Comparison of ENCODE assay signal across 20 cellular contexts in the genomic region with DNA sequence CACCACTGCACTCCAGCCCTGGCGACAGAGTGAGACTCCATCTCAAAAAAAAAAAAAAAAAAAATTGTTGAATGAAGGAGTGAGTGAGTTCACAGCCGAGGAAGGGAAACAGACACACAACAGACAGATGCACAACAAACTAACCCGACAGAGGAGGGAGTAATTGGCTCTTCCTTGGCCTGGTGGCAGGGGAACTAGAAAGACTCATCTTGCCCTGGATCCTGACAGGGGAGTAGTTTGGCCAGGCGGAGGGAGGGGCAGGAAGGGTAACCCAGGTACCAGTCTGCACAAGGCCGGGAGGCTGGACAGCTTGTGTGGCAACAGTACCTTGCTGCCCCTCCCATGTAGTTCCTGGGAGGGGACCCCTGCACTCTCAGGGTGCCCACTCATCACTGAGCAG.
A peak's percentile ranks its signal among the peaks of the same experiment; 100 is the strongest.
DNase-seq lines count a peak whose midpoint lies in the region; ATAC-seq, FAIRE-seq and TF ChIP-seq lines count a peak whose summit lies in the region.
"Had no signal": no experiment of that assay in that cellular context is flagged by ENCODE, and none has a peak within 500 bp of the region (broad histone marks: within the 10 kb centered on the region; RNA-seq: fewer than 3 reads in every experiment).

No MANE protein-coding gene starts in this region.

- no peaks in the 10 kb centered on the region for H4K20me1 ChIP-seq in K562 (replicated peaks; ENCODE audit: control insufficient read depth, insufficient read depth, low read length)

- H3K36me3 ChIP-seq in K562 (ENCODE audit: control insufficient read depth, insufficient read depth, low read length) = no peaks in the 10 kb centered on the region

- TF ChIP-seq EP300 in K562 (IDR thresholded peaks at IDR 0.05; ENCODE audit: low read length) = no peak

- in situ Hi-C loops in K562 (cut with MboI) = no loop called here

- no peak overlapping the region for H3K4me3 Mint-ChIP-seq in activated naive CD4-positive, alpha-beta T cell treated with anti-CD3 and anti-CD28 coated beads, Interleukin-2, amount 50 U/mL, for 24 hours
- H3K4me3 Mint-ChIP-seq in activated naive CD4-positive, alpha-beta T cell treated with anti-CD3 and anti-CD28 coated beads, Interleukin-2, amount 10 ng/mL, durations not matched to agents 7 days and 5 days = no peak overlapping the region
- no peak overlapping the region for H3K4me3 Mint-ChIP-seq in progenitor cell of endocrine pancreas (ENCODE audit: low read depth)

- CTCF ChIA-PET in activated naive CD4-positive, alpha-beta T cell treated with anti-CD3 and anti-CD28 coated beads, Interleukin-2, amount 10 ng/mL, durations not matched to agents 7 days and 5 days (lab: Charles Lee) = interaction anchor here (1.0 to 9.2 kb wide), 8 partner anchors 8 to 121 kb away, joined by 3 to 68 read pairs (median 6); no protein-coding TSS in a partner anchor
- CTCF ChIA-PET in RWPE1 (lab: Yijun Ruan, JAX) (interaction anchor here (0.6 kb wide), 2 partner anchors 34 to 142 kb away, joined by 3 read pairs; no protein-coding TSS in a partner anchor), K562 (lab: Yijun Ruan, JAX; ENCODE audit: low intra/inter-chr PET ratio) (no interaction called here)

- H3K9me3 Mint-ChIP-seq in activated naive CD4-positive, alpha-beta T cell treated with anti-CD3 and anti-CD28 coated beads, Interleukin-2, amount 50 U/mL, for 24 hours = no peaks in the 10 kb centered on the region
- no peaks in the 10 kb centered on the region for H3K9me3 Mint-ChIP-seq in activated naive CD4-positive, alpha-beta T cell treated with anti-CD3 and anti-CD28 coated beads, Interleukin-2, amount 10 ng/mL, durations not matched to agents 7 days and 5 days
- no peaks in the 10 kb centered on the region for H3K9me3 Mint-ChIP-seq in progenitor cell of endocrine pancreas (ENCODE audit: low read depth)

- POLR2A ChIA-PET in RWPE1 (lab: Yijun Ruan, JAX; ENCODE audit: low non-redundant PET) (no interaction called here), K562 (lab: Yijun Ruan, JAX) (interaction anchor here (0.6 kb wide), 1 partner anchor 61 kb away, joined by 5 read pairs; no protein-coding TSS in a partner anchor)

- no TSS peak for BruUV-seq in K562 (replicated peaks; lab: Mats Ljungman, UMichigan)

- H3K9me1 ChIP-seq in K562 (ENCODE audit: control insufficient read depth, insufficient read depth, low read length) = no peaks in the 10 kb centered on the region

- ATAC-seq in K562 = no peak
- ATAC-seq: GM12878 had no signal

- no peak for FAIRE-seq in K562 (lab: Jason Lieb, UNC)
- FAIRE-seq: GM12878, GM18507, RCC 7860 had no signal

- no peaks in the 10 kb centered on the region for H3K9me3 ChIP-seq in K562 (replicated peaks; ENCODE audit: control insufficient read depth, insufficient read depth, low read depth, low read length)

- DNase-seq in activated naive CD4-positive, alpha-beta T cell treated with anti-CD3 and anti-CD28 coated beads, Interleukin-2, amount 10 ng/mL, durations not matched to agents 7 days and 5 days = no peak
- DNase-seq in RWPE1 (ENCODE audit: low spot score) = no peak
- no peak for DNase-seq in K562 (ENCODE audit: extremely low read depth in 1 of 4, low spot score in 3 of 4)
- no peak for DNase-seq in progenitor cell of endocrine pancreas (ENCODE audit: low spot score, unreplicated experiment)
- DNase-seq in NCI-H128 (lab: John Stamatoyannopoulos, UW; ENCODE audit: unreplicated experiment) = no peak
- no peak for DNase-seq in Kasumi-1 (lab: John Stamatoyannopoulos, UW)
- no peak for DNase-seq in A172 (ENCODE audit: low spot score)
- DNase-seq: DMS 273 treated with DMSO at 0.1 percent for 48 hours, GDM1, NCI-H1048, NCI-H1694 treated with DMSO at 0.1 percent for 48 hours, NCI-H345, NCI-H526 treated with DMSO at 0.1 percent for 48 hours, SHP77 had no signal

- peaks cover 53% of the 10 kb centered on the region for H3K4me1 Mint-ChIP-seq in activated naive CD4-positive, alpha-beta T cell treated with anti-CD3 and anti-CD28 coated beads, Interleukin-2, amount 50 U/mL, for 24 hours
- peaks cover 67% of the 10 kb centered on the region for H3K4me1 Mint-ChIP-seq in activated naive CD4-positive, alpha-beta T cell treated with anti-CD3 and anti-CD28 coated beads, Interleukin-2, amount 10 ng/mL, durations not matched to agents 7 days and 5 days
- no peaks in the 10 kb centered on the region for H3K4me1 Mint-ChIP-seq in progenitor cell of endocrine pancreas (ENCODE audit: low read depth)

- no peaks in the 10 kb centered on the region for H3K79me2 ChIP-seq in K562 (ENCODE audit: control insufficient read depth, insufficient read depth, low read length)

- TF ChIP-seq CTCF in RWPE1 (conservative IDR thresholded peaks at IDR 0.05; ENCODE audit: low read depth) = no peak
- no peak for TF ChIP-seq CTCF in K562 (IDR thresholded peaks at IDR 0.05 in 2 of 3, conservative IDR thresholded peaks at IDR 0.05 in 1 of 3; ENCODE audit: insufficient read depth in 2 of 3, low read depth in 1 of 3, low read length in 3 of 3)
- no peak for TF ChIP-seq CTCF in progenitor cell of endocrine pancreas (IDR thresholded peaks at IDR 0.05; ENCODE audit: unreplicated experiment)

- peaks cover 0 to 10% of the 10 kb centered on the region in 2 experiments; a peak in 1 of 5 replicates for H3K27me3 ChIP-seq in K562 (ENCODE audit: control insufficient read depth in 2 of 2, insufficient read depth in 2 of 2, low read length in 2 of 2)

- H3K27me3 Mint-ChIP-seq in activated naive CD4-positive, alpha-beta T cell treated with anti-CD3 and anti-CD28 coated beads, Interleukin-2, amount 50 U/mL, for 24 hours = no peaks in the 10 kb centered on the region
- no peaks in the 10 kb centered on the region for H3K27me3 Mint-ChIP-seq in activated naive CD4-positive, alpha-beta T cell treated with anti-CD3 and anti-CD28 coated beads, Interleukin-2, amount 10 ng/mL, durations not matched to agents 7 days and 5 days
- H3K27me3 Mint-ChIP-seq in progenitor cell of endocrine pancreas = no peaks in the 10 kb centered on the region

- H3K27ac ChIP-seq in RWPE1 = peak overlapping the region; percentile 65
- no peak overlapping the region for H3K27ac ChIP-seq in K562 (ENCODE audit: extremely low read depth, low read depth, low read length)
- H3K27ac ChIP-seq: C4-2B, KMS-11 had no signal

- no peak overlapping the region for H2AFZ ChIP-seq in K562 (ENCODE audit: low read depth, low read length)

- TF ChIP-seq RAD21 in K562 (CRISPR knock-in tag; conservative IDR thresholded peaks at IDR 0.05 in 1 of 2, IDR thresholded peaks at IDR 0.05 in 1 of 2) = no peak

- no peak overlapping the region for H3K9ac ChIP-seq in K562 (ENCODE audit: insufficient read depth in 1 of 2, low read depth in 2 of 2, low read length in 2 of 2)
- H3K9ac ChIP-seq: KMS-11 had no signal

- H3K4me2 ChIP-seq in K562 (ENCODE audit: insufficient read depth, low read length) = no peak overlapping the region
- H3K4me2 ChIP-seq: KMS-11 had no signal

- H3K36me3 Mint-ChIP-seq in activated naive CD4-positive, alpha-beta T cell treated with anti-CD3 and anti-CD28 coated beads, Interleukin-2, amount 50 U/mL, for 24 hours = no peaks in the 10 kb centered on the region
- no peaks in the 10 kb centered on the region for H3K36me3 Mint-ChIP-seq in activated naive CD4-positive, alpha-beta T cell treated with anti-CD3 and anti-CD28 coated beads, Interleukin-2, amount 10 ng/mL, durations not matched to agents 7 days and 5 days
- peaks cover 12% of the 10 kb centered on the region for H3K36me3 Mint-ChIP-seq in progenitor cell of endocrine pancreas (ENCODE audit: insufficient read depth)

- H3K4me3 ChIP-seq in K562 = no peak overlapping the region
- H3K4me3 ChIP-seq: GM12878 had no signal

- 0% methylated on average over 4 of the region's 5 CpGs for WGBS in K562 (ENCODE audit: insufficient coverage, low coverage, missing lambda C conversion rate)

- intact Hi-C loops in K562 (cut with micrococcal nuclease) = loop anchor here (5.0 kb wide), 1 partner anchor 122 kb away; no protein-coding TSS in a partner anchor

- no peak for TF ChIP-seq POLR2A in K562 (conservative IDR thresholded peaks at IDR 0.05)

- no peaks in the 10 kb centered on the region for H3K4me1 ChIP-seq in K562 (replicated peaks in 1 of 2; ENCODE audit: control insufficient read depth in 2 of 2, insufficient read depth in 2 of 2, low read length in 2 of 2)

- peak overlapping the region; percentile 90 for H3K27ac Mint-ChIP-seq in activated naive CD4-positive, alpha-beta T cell treated with anti-CD3 and anti-CD28 coated beads, Interleukin-2, amount 50 U/mL, for 24 hours
- H3K27ac Mint-ChIP-seq in activated naive CD4-positive, alpha-beta T cell treated with anti-CD3 and anti-CD28 coated beads, Interleukin-2, amount 10 ng/mL, durations not matched to agents 7 days and 5 days = no peak overlapping the region
- H3K27ac Mint-ChIP-seq in progenitor cell of endocrine pancreas = peak overlapping the region; percentile 44

TF ChIP-seq in K562, 482 proteins besides CTCF, POLR2A, EP300 and RAD21:
- TF ChIP-seq, protein P1, sequence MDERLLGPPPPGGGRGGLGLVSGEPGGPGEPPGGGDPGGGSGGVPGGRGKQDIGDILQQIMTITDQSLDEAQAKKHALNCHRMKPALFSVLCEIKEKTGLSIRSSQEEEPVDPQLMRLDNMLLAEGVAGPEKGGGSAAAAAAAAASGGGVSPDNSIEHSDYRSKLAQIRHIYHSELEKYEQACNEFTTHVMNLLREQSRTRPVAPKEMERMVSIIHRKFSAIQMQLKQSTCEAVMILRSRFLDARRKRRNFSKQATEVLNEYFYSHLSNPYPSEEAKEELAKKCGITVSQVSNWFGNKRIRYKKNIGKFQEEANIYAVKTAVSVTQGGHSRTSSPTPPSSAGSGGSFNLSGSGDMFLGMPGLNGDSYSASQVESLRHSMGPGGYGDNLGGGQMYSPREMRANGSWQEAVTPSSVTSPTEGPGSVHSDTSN (CRISPR knock-in tag; IDR thresholded peaks at IDR 0.05; ENCODE audit: low read depth) = no peak
- TF ChIP-seq, protein P1 (tag; conservative IDR thresholded peaks at IDR 0.05; ENCODE audit: low read depth) = no peak
- no peak for TF ChIP-seq HDGF (IDR thresholded peaks at IDR 0.05)
- no peak for TF ChIP-seq U2AF1 (optimal IDR thresholded peaks at IDR 0.05; ENCODE audit: low read depth, low read length)
- TF ChIP-seq NFXL1 (CRISPR knock-in tag; IDR thresholded peaks at IDR 0.05) = no peak
- TF ChIP-seq ZNF184 (CRISPR knock-in tag; IDR thresholded peaks at IDR 0.05) = peak; percentile 74
- no peak for TF ChIP-seq TARDBP (IDR thresholded peaks at IDR 0.05)
- no peak for TF ChIP-seq SPI1 (IDR thresholded peaks at IDR 0.05; ENCODE audit: borderline replicate concordance, low read depth, low read length)
